ENCODE assay signal across 1 cellular context in the genomic region with DNA sequence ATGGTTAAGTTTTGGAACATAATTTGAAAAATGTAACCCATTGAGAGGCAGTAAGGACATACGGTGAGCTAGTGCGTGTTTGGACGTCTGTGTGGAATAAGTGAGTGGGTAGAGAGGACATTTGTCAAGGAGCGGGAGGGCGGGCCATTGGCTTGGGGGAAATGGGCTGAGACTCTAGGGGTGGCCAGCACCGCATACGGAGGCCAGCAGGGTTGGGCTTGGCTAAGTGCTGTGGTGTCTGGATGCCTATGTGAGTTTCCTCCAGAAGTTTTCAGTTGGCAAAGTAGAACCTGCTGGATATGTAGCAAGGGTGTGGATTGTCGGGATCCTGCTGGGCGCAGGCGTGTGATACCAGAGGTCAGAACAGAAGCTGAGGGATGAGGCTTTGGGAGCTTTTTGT.
TF ChIP-seq lines count a peak whose summit lies in the region.

No MANE protein-coding gene starts in this region.

TF ChIP-seq in GM23338, 12 proteins besides CTCF, POLR2A, EP300 and RAD21:
- TF ChIP-seq, protein P1, sequence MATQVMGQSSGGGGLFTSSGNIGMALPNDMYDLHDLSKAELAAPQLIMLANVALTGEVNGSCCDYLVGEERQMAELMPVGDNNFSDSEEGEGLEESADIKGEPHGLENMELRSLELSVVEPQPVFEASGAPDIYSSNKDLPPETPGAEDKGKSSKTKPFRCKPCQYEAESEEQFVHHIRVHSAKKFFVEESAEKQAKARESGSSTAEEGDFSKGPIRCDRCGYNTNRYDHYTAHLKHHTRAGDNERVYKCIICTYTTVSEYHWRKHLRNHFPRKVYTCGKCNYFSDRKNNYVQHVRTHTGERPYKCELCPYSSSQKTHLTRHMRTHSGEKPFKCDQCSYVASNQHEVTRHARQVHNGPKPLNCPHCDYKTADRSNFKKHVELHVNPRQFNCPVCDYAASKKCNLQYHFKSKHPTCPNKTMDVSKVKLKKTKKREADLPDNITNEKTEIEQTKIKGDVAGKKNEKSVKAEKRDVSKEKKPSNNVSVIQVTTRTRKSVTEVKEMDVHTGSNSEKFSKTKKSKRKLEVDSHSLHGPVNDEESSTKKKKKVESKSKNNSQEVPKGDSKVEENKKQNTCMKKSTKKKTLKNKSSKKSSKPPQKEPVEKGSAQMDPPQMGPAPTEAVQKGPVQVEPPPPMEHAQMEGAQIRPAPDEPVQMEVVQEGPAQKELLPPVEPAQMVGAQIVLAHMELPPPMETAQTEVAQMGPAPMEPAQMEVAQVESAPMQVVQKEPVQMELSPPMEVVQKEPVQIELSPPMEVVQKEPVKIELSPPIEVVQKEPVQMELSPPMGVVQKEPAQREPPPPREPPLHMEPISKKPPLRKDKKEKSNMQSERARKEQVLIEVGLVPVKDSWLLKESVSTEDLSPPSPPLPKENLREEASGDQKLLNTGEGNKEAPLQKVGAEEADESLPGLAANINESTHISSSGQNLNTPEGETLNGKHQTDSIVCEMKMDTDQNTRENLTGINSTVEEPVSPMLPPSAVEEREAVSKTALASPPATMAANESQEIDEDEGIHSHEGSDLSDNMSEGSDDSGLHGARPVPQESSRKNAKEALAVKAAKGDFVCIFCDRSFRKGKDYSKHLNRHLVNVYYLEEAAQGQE (IDR thresholded peaks at IDR 0.05; ENCODE audit: unreplicated experiment), result peak; percentile 26
- TF ChIP-seq, protein P2, sequence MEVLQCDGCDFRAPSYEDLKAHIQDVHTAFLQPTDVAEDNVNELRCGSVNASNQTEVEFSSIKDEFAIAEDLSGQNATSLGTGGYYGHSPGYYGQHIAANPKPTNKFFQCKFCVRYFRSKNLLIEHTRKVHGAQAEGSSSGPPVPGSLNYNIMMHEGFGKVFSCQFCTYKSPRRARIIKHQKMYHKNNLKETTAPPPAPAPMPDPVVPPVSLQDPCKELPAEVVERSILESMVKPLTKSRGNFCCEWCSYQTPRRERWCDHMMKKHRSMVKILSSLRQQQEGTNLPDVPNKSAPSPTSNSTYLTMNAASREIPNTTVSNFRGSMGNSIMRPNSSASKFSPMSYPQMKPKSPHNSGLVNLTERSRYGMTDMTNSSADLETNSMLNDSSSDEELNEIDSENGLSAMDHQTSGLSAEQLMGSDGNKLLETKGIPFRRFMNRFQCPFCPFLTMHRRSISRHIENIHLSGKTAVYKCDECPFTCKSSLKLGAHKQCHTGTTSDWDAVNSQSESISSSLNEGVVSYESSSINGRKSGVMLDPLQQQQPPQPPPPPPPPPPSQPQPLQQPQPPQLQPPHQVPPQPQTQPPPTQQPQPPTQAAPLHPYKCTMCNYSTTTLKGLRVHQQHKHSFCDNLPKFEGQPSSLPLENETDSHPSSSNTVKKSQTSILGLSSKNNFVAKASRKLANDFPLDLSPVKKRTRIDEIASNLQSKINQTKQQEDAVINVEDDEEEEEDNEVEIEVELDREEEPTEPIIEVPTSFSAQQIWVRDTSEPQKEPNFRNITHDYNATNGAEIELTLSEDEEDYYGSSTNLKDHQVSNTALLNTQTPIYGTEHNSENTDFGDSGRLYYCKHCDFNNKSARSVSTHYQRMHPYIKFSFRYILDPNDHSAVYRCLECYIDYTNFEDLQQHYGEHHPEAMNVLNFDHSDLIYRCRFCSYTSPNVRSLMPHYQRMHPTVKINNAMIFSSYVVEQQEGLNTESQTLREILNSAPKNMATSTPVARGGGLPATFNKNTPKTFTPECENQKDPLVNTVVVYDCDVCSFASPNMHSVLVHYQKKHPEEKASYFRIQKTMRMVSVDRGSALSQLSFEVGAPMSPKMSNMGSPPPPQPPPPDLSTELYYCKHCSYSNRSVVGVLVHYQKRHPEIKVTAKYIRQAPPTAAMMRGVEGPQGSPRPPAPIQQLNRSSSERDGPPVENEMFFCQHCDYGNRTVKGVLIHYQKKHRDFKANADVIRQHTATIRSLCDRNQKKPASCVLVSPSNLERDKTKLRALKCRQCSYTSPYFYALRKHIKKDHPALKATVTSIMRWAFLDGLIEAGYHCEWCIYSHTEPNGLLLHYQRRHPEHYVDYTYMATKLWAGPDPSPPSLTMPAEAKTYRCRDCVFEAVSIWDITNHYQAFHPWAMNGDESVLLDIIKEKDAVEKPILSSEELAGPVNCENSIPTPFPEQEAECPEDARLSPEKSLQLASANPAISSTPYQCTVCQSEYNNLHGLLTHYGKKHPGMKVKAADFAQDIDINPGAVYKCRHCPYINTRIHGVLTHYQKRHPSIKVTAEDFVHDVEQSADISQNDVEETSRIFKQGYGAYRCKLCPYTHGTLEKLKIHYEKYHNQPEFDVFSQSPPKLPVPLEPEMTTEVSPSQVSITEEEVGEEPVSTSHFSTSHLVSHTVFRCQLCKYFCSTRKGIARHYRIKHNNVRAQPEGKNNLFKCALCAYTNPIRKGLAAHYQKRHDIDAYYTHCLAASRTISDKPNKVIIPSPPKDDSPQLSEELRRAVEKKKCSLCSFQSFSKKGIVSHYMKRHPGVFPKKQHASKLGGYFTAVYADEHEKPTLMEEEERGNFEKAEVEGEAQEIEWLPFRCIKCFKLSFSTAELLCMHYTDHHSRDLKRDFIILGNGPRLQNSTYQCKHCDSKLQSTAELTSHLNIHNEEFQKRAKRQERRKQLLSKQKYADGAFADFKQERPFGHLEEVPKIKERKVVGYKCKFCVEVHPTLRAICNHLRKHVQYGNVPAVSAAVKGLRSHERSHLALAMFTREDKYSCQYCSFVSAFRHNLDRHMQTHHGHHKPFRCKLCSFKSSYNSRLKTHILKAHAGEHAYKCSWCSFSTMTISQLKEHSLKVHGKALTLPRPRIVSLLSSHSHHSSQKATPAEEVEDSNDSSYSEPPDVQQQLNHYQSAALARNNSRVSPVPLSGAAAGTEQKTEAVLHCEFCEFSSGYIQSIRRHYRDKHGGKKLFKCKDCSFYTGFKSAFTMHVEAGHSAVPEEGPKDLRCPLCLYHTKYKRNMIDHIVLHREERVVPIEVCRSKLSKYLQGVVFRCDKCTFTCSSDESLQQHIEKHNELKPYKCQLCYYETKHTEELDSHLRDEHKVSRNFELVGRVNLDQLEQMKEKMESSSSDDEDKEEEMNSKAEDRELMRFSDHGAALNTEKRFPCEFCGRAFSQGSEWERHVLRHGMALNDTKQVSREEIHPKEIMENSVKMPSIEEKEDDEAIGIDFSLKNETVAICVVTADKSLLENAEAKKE (CRISPR knock-in tag; IDR thresholded peaks at IDR 0.05), result peak; percentile 87; the same call in 1 of the 2 replicates
- no peak for TF ChIP-seq NANOG (IDR thresholded peaks at IDR 0.05; ENCODE audit: borderline replicate concordance)
- TF ChIP-seq, protein P3, sequence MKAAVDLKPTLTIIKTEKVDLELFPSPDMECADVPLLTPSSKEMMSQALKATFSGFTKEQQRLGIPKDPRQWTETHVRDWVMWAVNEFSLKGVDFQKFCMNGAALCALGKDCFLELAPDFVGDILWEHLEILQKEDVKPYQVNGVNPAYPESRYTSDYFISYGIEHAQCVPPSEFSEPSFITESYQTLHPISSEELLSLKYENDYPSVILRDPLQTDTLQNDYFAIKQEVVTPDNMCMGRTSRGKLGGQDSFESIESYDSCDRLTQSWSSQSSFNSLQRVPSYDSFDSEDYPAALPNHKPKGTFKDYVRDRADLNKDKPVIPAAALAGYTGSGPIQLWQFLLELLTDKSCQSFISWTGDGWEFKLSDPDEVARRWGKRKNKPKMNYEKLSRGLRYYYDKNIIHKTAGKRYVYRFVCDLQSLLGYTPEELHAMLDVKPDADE (IDR thresholded peaks at IDR 0.05), result no peak
